ENCODE assay signal across 10 cellular contexts in the genomic region with DNA sequence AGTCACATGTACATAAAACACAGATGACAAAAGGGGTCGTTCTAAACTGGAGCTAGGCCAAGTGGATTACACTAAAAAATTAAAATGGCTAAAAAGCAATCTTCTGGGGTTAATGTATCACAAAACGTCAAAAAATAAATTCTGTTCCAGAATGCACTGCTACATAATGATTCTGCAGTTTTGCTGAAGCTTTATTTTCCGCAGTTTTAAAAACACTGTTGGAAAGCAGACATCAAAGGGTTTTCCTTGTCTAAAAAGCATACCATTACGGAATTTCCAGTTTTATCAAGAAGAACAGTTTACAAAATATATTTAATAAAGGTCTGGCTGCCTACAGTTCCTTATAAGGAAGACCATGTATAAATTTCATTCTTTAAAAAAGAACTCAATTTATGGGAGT. TPM values are rescaled to one million over a fixed set of nuclear protein-coding genes. Genes with fewer than 3 reads are reported as not detected.
DNase-seq lines count a peak whose midpoint lies in the region; ATAC-seq, FAIRE-seq and TF ChIP-seq lines count a peak whose summit lies in the region.
"Had no signal": no experiment of that assay in that cellular context is flagged by ENCODE, and none has a peak within 500 bp of the region (broad histone marks: within the 10 kb centered on the region; RNA-seq: fewer than 3 reads in every experiment).

No MANE protein-coding gene starts in this region.

- CTCF ChIA-PET in A549 (lab: Yijun Ruan, JAX): interaction anchor here (0.6 to 6.3 kb wide), 14 partner anchors 9 to 304 kb away, joined by 3 to 31 read pairs (median 4); no protein-coding TSS in a partner anchor
- CTCF ChIA-PET in activated CD4-positive, alpha-beta T cell treated with anti-CD3 and anti-CD28 coated beads, Interleukin-2, amount 10 ng/mL, durations not matched to agents 7 days and 5 days (lab: Charles Lee): interaction anchor here (1.1 to 1.4 kb wide), 3 partner anchors 10 to 115 kb away, joined by 3 to 4 read pairs (median 3); no protein-coding TSS in a partner anchor

- no peak for FAIRE-seq in A549 (lab: Jason Lieb, UNC)

- no peak for TF ChIP-seq EP300 in A549 (IDR thresholded peaks at IDR 0.05)

- H3K9me3 ChIP-seq in A549 (no peaks in the 10 kb centered on the region), muscle layer of duodenum (ENCODE audit: control insufficient read depth in 1 of 2, low read length in 2 of 2) (no peaks in the 10 kb centered on the region)

- TF ChIP-seq RAD21 in A549 (conservative IDR thresholded peaks at IDR 0.05 in 1 of 2, IDR thresholded peaks at IDR 0.05 in 1 of 2): no peak

- TF ChIP-seq CTCF in A549 (IDR thresholded peaks at IDR 0.05) (no peak), HFFc6 (IDR thresholded peaks at IDR 0.05) (no peak), brain (conservative IDR thresholded peaks at IDR 0.05) (no peak)

- H3K4me1 Mint-ChIP-seq in HFFc6 (ENCODE audit: low read depth) (peaks cover 27% of the 10 kb centered on the region), brain (peaks cover 48% of the 10 kb centered on the region)
- peaks cover 21% of the 10 kb centered on the region for H3K4me1 Mint-ChIP-seq in activated CD4-positive, alpha-beta T cell treated with anti-CD3 and anti-CD28 coated beads, Interleukin-2, amount 10 ng/mL, durations not matched to agents 7 days and 5 days

- peaks cover 39% of the 10 kb centered on the region for H3K4me1 ChIP-seq in A549
- peaks cover 6 to 13% of the 10 kb centered on the region in 2 donors for H3K4me1 ChIP-seq in muscle layer of duodenum (ENCODE audit: control insufficient read depth in 1 of 2, insufficient read depth in 2 of 2, low read length in 2 of 2)

- H3K4me3 ChIP-seq in A549: peak overlapping the region; percentile 91
- peak overlapping the region; percentile 75 to 96 for H3K4me3 ChIP-seq in muscle layer of duodenum (ENCODE audit: low read depth in 1 of 2, low read length in 2 of 2)

- no peaks in the 10 kb centered on the region for H3K36me3 ChIP-seq in muscle layer of duodenum (ENCODE audit: control insufficient read depth in 1 of 2, insufficient read depth in 2 of 2, low read length in 2 of 2)

- H3K27ac Mint-ChIP-seq in HFFc6 (peak overlapping the region; percentile 10; the same call in 1 of the 2 replicates), brain (peak overlapping the region; percentile 65 to 96 (median 95))
- H3K27ac Mint-ChIP-seq in activated CD4-positive, alpha-beta T cell treated with anti-CD3 and anti-CD28 coated beads, Interleukin-2, amount 10 ng/mL, durations not matched to agents 7 days and 5 days: no peak overlapping the region

- H3K27me3 ChIP-seq in muscle layer of duodenum (ENCODE audit: low read depth, low read length): no peaks in the 10 kb centered on the region

- 0 out of 2 replicates have a peak, but pooled peaks cover 2% of the 10 kb centered on the region for H3K27me3 Mint-ChIP-seq in HFFc6 (ENCODE audit: insufficient read depth)
- peaks cover 15% of the 10 kb centered on the region for H3K27me3 Mint-ChIP-seq in brain
- H3K27me3 Mint-ChIP-seq in activated CD4-positive, alpha-beta T cell treated with anti-CD3 and anti-CD28 coated beads, Interleukin-2, amount 10 ng/mL, durations not matched to agents 7 days and 5 days: peaks cover 12% of the 10 kb centered on the region

- peak overlapping the region; percentile 95 for H3K4me3 Mint-ChIP-seq in HFFc6
- H3K4me3 Mint-ChIP-seq in brain: peak overlapping the region; percentile 93 to 97 (median 96)
- H3K4me3 Mint-ChIP-seq in activated CD4-positive, alpha-beta T cell treated with anti-CD3 and anti-CD28 coated beads, Interleukin-2, amount 10 ng/mL, durations not matched to agents 7 days and 5 days: no peak overlapping the region

- WGBS in A549 (ENCODE audit: missing lambda C conversion rate): 34% methylated on average over 4 of the region's 4 CpGs

- DNase-seq in A549 (ENCODE audit: low read depth in 1 of 2, low spot score in 1 of 2) (no peak), HFFc6 (no peak), MV-4-11 (lab: John Stamatoyannopoulos, UW) (no peak)
- no peak for DNase-seq in activated T-cell treated with anti-CD3 and anti-CD28 coated beads, Interleukin-2, amount 50 U/mL, for 1 hour
- no peak for DNase-seq in activated CD4-positive, alpha-beta T cell treated with anti-CD3 and anti-CD28 coated beads, Interleukin-2, amount 10 ng/mL, durations not matched to agents 7 days and 5 days
- DNase-seq in effector CD4-positive, alpha-beta T cell: no peak
- DNase-seq: DMS 273 treated with DMSO at 0.1 percent for 48 hours, mesendoderm had no signal

- no peak for TF ChIP-seq POLR2A in A549 (IDR thresholded peaks at IDR 0.05; ENCODE audit: low read length)

- H3K27ac ChIP-seq in A549 (peak overlapping the region; percentile 86 to 91; a peak in 4 of 6 replicates), muscle layer of duodenum (ENCODE audit: low read length) (peak overlapping the region; percentile 56)

- POLR2A ChIA-PET in A549 (lab: Yijun Ruan, JAX): interaction anchor here (2.0 kb wide), 1 partner anchor 11 kb away, joined by 9 read pairs; no protein-coding TSS in a partner anchor
- POLR2A ChIA-PET in activated CD4-positive, alpha-beta T cell treated with anti-CD3 and anti-CD28 coated beads, Interleukin-2, amount 10 ng/mL, durations not matched to agents 7 days and 5 days (lab: Charles Lee): no interaction called here

- no peaks in the 10 kb centered on the region for H3K9me3 Mint-ChIP-seq in HFFc6
- H3K9me3 Mint-ChIP-seq in brain: peaks cover 0 to 1% (median 0%) of the 10 kb centered on the region in 5 experiments
- no peaks in the 10 kb centered on the region for H3K9me3 Mint-ChIP-seq in activated CD4-positive, alpha-beta T cell treated with anti-CD3 and anti-CD28 coated beads, Interleukin-2, amount 10 ng/mL, durations not matched to agents 7 days and 5 days

- H3K4me2 ChIP-seq in A549: peak overlapping the region; percentile 72

- no peak for ATAC-seq in A549

- no peaks in the 10 kb centered on the region for H3K36me3 Mint-ChIP-seq in HFFc6 (ENCODE audit: low read depth)
- H3K36me3 Mint-ChIP-seq in brain: peaks cover 11% of the 10 kb centered on the region
- H3K36me3 Mint-ChIP-seq in activated CD4-positive, alpha-beta T cell treated with anti-CD3 and anti-CD28 coated beads, Interleukin-2, amount 10 ng/mL, durations not matched to agents 7 days and 5 days (ENCODE audit: low read depth): no peaks in the 10 kb centered on the region

TF ChIP-seq in A549, 52 proteins besides CTCF, POLR2A, EP300 and RAD21:
- TF ChIP-seq CHD2 (IDR thresholded peaks at IDR 0.05; ENCODE audit: low read length, partially characterized antibody): no peak
- TF ChIP-seq, protein P1, sequence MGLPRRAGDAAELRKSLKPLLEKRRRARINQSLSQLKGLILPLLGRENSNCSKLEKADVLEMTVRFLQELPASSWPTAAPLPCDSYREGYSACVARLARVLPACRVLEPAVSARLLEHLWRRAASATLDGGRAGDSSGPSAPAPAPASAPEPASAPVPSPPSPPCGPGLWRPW (IDR thresholded peaks at IDR 0.05): no peak
- TF ChIP-seq CHD4 (IDR thresholded peaks at IDR 0.05; ENCODE audit: borderline replicate concordance): no peak
- no peak for TF ChIP-seq TFCP2L1 (CRISPR knock-in tag; IDR thresholded peaks at IDR 0.05)
- no peak for TF ChIP-seq CBX2 (IDR thresholded peaks at IDR 0.05; ENCODE audit: borderline replicate concordance, low read depth)
- TF ChIP-seq HOXB13 (CRISPR knock-in tag; IDR thresholded peaks at IDR 0.05; ENCODE audit: low read depth): no peak
- TF ChIP-seq MYC (IDR thresholded peaks at IDR 0.05; ENCODE audit: borderline replicate concordance, low read length): no peak
- TF ChIP-seq RNF2 (IDR thresholded peaks at IDR 0.05; ENCODE audit: borderline replicate concordance, low read depth): no peak
- TF ChIP-seq RFX5 (IDR thresholded peaks at IDR 0.05): no peak

RNA-seq across cellular contexts. Expression of a gene that starts 1.4 kb away (rescaled TPM):
- 50.9 and 58.7 TPM in 2 replicates for polyA plus RNA-seq in A549 (2011; rRNA removed)
- 10.7 and 10.9 TPM in 2 replicates for polyA plus RNA-seq in A549 (2012; cell fraction: cytosol; rRNA removed)
- 24.8 and 41.3 TPM in 2 replicates for polyA plus RNA-seq in A549 (2012; cell fraction: nucleus; rRNA removed)
- polyA plus RNA-seq in A549 (2017; fragmentation: RNase III; extraction: RNeasy Plus Mini Kit Qiagen cat#74134 plus additional on column Dnase treatment): 23.9 to 25.6 TPM (median 25.0 TPM) in 3 replicates
- 32.2 TPM in 2 replicates for polyA minus RNA-seq in A549 (2011; rRNA and poly(A)+ RNA removed)
- total RNA-seq in HFFc6 (2021; fragmentation: NEBNext Ultra II Directional; extraction: Animal tissue kit (Norgen Biotek cat#: 25700)): 10 to 100 TPM; 10.1 to 12.5 (median 10.7) TPM
- 10.9 TPM for polyA plus RNA-seq in brain (ENCODE audit: insufficient read depth, low read depth, low replicate concordance)
- total RNA-seq in activated CD4-positive, alpha-beta T cell treated with anti-CD3 and anti-CD28 coated beads, Interleukin-2, amount 10 ng/mL, durations not matched to agents 7 days and 5 days: 1 to 10 TPM; 9.0 to 9.3 TPM
